33 cellular contexts compared by ENCODE assay signal in genomic region chr18:73218293-73218692, GRCh38.
DNase-seq lines count a peak whose midpoint lies in the region; ATAC-seq and TF ChIP-seq lines count a peak whose summit lies in the region.
"Had no signal": no experiment of that assay in that cellular context is flagged by ENCODE, and none has a peak within 500 bp of the region (broad histone marks: within the 10 kb centered on the region; RNA-seq: fewer than 3 reads in every experiment).

No MANE protein-coding gene starts in this region.

- H3K27ac ChIP-seq in PC-9 (no peak overlapping the region), neural cell (ENCODE audit: low read length) (peak overlapping the region; percentile 6)
- H3K27ac ChIP-seq: 22Rv1; A549; BLaER1; BLaER1 treated with 17β-estradiol and CSF1 and Interleukin-3, amounts not matched to agents 10 nM and 100 nM; C4-2B had no signal

- no peak overlapping the region for H3K4me3 Mint-ChIP-seq in WTC11
- H3K4me3 Mint-ChIP-seq in activated naive CD8-positive, alpha-beta T cell treated with anti-CD3 and anti-CD28 coated beads for 36 hours = no peak overlapping the region
- H3K4me3 Mint-ChIP-seq: B cell; CD14-positive monocyte; CD4-positive, alpha-beta memory T cell; CD4-positive, alpha-beta T cell; CD4-positive, CD25-positive, alpha-beta regulatory T cell; CD8-positive, alpha-beta memory T cell; CD8-positive, alpha-beta T cell had no signal

- H3K79me2 ChIP-seq in PC-9 (ENCODE audit: low read depth) (no peaks in the 10 kb centered on the region), neural cell (replicated peaks; ENCODE audit: insufficient read depth, low read length) (no peaks in the 10 kb centered on the region)

- TF ChIP-seq CTCF in PC-9 (conservative IDR thresholded peaks at IDR 0.05) (no peak), neural cell (IDR thresholded peaks at IDR 0.05; ENCODE audit: poor library complexity, severe bottlenecking) (no peak), WTC11 (IDR thresholded peaks at IDR 0.05) (no peak)

- H3K9me2 ChIP-seq in PC-9 (ENCODE audit: insufficient read depth) (no peaks in the 10 kb centered on the region), neural cell (ENCODE audit: insufficient read depth, low read length) (no peaks in the 10 kb centered on the region)

- peaks cover 22% of the 10 kb centered on the region for H3K36me3 Mint-ChIP-seq in WTC11
- H3K36me3 Mint-ChIP-seq in activated naive CD8-positive, alpha-beta T cell treated with anti-CD3 and anti-CD28 coated beads for 36 hours = no peaks in the 10 kb centered on the region
- H3K36me3 Mint-ChIP-seq: CD14-positive monocyte; CD4-positive, alpha-beta memory T cell; CD4-positive, CD25-positive, alpha-beta regulatory T cell; CD8-positive, alpha-beta memory T cell; CD8-positive, alpha-beta T cell had no signal

- no peak for TF ChIP-seq RAD21 in neural cell (conservative IDR thresholded peaks at IDR 0.05)

- H2AFZ ChIP-seq in PC-9 = no peak overlapping the region
- no peak overlapping the region for H2AFZ ChIP-seq in neural cell (ENCODE audit: low read depth, low read length)

- CTCF ChIA-PET in PC-9 (lab: Charles Lee) = no interaction called here
- CTCF ChIA-PET in WTC11 (lab: Charles Lee) = no interaction called here

- POLR2A ChIA-PET in PC-9 (lab: Charles Lee; ENCODE audit: unreplicated experiment) (no interaction called here), WTC11 (lab: Charles Lee) (no interaction called here)

- H3K27me3 Mint-ChIP-seq in WTC11 (ENCODE audit: low read depth) = peaks cover 2% of the 10 kb centered on the region; the same call in 1 of the 2 replicates
- no peaks in the 10 kb centered on the region for H3K27me3 Mint-ChIP-seq in activated naive CD8-positive, alpha-beta T cell treated with anti-CD3 and anti-CD28 coated beads for 36 hours
- H3K27me3 Mint-ChIP-seq: B cell; CD4-positive, alpha-beta memory T cell; CD4-positive, alpha-beta T cell; CD4-positive, CD25-positive, alpha-beta regulatory T cell; CD8-positive, alpha-beta memory T cell had no signal

- H3K4me1 Mint-ChIP-seq in WTC11 = no peaks in the 10 kb centered on the region
- H3K4me1 Mint-ChIP-seq in activated naive CD8-positive, alpha-beta T cell treated with anti-CD3 and anti-CD28 coated beads for 36 hours = no peaks in the 10 kb centered on the region
- H3K4me1 Mint-ChIP-seq: B cell; CD14-positive monocyte; CD4-positive, alpha-beta memory T cell; CD4-positive, CD25-positive, alpha-beta regulatory T cell; CD8-positive, alpha-beta memory T cell had no signal

- H3K4me3 ChIP-seq in PC-9 (0 out of 2 replicates have a peak overlapping the region, but pooled peaks have one; percentile 3), neural cell (ENCODE audit: low read length) (no peak overlapping the region)
- H3K4me3 ChIP-seq: A549; BLaER1; BLaER1 treated with 17β-estradiol and CSF1 and Interleukin-3, amounts not matched to agents 10 nM and 100 nM had no signal

- H3K9ac ChIP-seq in neural cell (ENCODE audit: low read length) = no peak overlapping the region
- H3K9ac ChIP-seq: BLaER1; BLaER1 treated with 17β-estradiol and CSF1 and Interleukin-3, amounts not matched to agents 10 nM and 100 nM had no signal

- H4K20me1 ChIP-seq in PC-9 (ENCODE audit: insufficient read depth) = no peaks in the 10 kb centered on the region
- H4K20me1 ChIP-seq in neural cell (ENCODE audit: insufficient read depth) = no peaks in the 10 kb centered on the region
- H4K20me1 ChIP-seq: BLaER1; BLaER1 treated with 17β-estradiol and CSF1 and Interleukin-3, amounts not matched to agents 10 nM and 100 nM had no signal

- no peak for ATAC-seq in WTC11
- ATAC-seq: A549; CD8-positive, alpha-beta T cell had no signal

- intact Hi-C loops in PC-9 (cut with micrococcal nuclease; ENCODE audit: unreplicated experiment) = no loop called here

- DNase-seq in PC-9 (no peak), inferior parietal cortex (ENCODE audit: extremely low spot score) (peak; percentile 13), T-helper 2 cell (no peak), WTC11 (ENCODE audit: low spot score) (no peak)
- no peak for DNase-seq in activated naive CD8-positive, alpha-beta T cell treated with anti-CD3 and anti-CD28 coated beads for 36 hours
- DNase-seq: 8988T; ACHN; AML-193; BE2C; C1 segment of cervical spinal cord; Caco-2; Calu3; CD4-positive, alpha-beta memory T cell; CD4-positive, alpha-beta T cell; CD4-positive, CD25-positive, alpha-beta regulatory T cell; CD8-positive, alpha-beta memory T cell; CD8-positive, alpha-beta T cell; COR-L47; DMS 273 treated with DMSO at 0.1 percent for 48 hours; DMS153; DMS53; DMS79; DMS79 treated with DMSO at 0.1 percent for 48 hours; DND-41; EL had no signal

- peaks cover 58% of the 10 kb centered on the region for H3K36me3 ChIP-seq in PC-9 (ENCODE audit: low read depth)
- H3K36me3 ChIP-seq in neural cell (ENCODE audit: insufficient read depth, low read length) = no peaks in the 10 kb centered on the region
- H3K36me3 ChIP-seq: BE2C; BLaER1; BLaER1 treated with 17β-estradiol and CSF1 and Interleukin-3, amounts not matched to agents 10 nM and 100 nM had no signal

- TF ChIP-seq EP300 in neural cell (conservative IDR thresholded peaks at IDR 0.05; ENCODE audit: poor library complexity, severe bottlenecking) = peak; percentile 73

- H3K27me3 ChIP-seq in PC-9 (ENCODE audit: insufficient read depth, low read depth) (no peaks in the 10 kb centered on the region), neural cell (ENCODE audit: insufficient read depth, low read depth, low read length) (no peaks in the 10 kb centered on the region)
- H3K27me3 ChIP-seq: BE2C; BLaER1; BLaER1 treated with 17β-estradiol and CSF1 and Interleukin-3, amounts not matched to agents 10 nM and 100 nM had no signal

- no peaks in the 10 kb centered on the region for H3K4me1 ChIP-seq in PC-9 (replicated peaks; ENCODE audit: insufficient read depth)
- H3K4me1 ChIP-seq: A549; BE2C; BLaER1; BLaER1 treated with 17β-estradiol and CSF1 and Interleukin-3, amounts not matched to agents 10 nM and 100 nM; Caco-2 had no signal

- H3K4me2 ChIP-seq in PC-9 = no peak overlapping the region
- no peak overlapping the region for H3K4me2 ChIP-seq in neural cell (ENCODE audit: low read length)
- H3K4me2 ChIP-seq: A549; BLaER1; BLaER1 treated with 17β-estradiol and CSF1 and Interleukin-3, amounts not matched to agents 10 nM and 100 nM had no signal

- H3F3A ChIP-seq in PC-9 (ENCODE audit: insufficient read depth, low read depth) = peaks cover 4% of the 10 kb centered on the region; the same call in 1 of the 2 replicates
- H3F3A ChIP-seq in neural cell (ENCODE audit: insufficient read depth, low read length, poor library complexity, severe bottlenecking) = no peaks in the 10 kb centered on the region

- no TSS peak for BruUV-seq in PC-9 (replicated peaks; lab: Mats Ljungman, UMichigan)

- H3K9me3 ChIP-seq in PC-9 (ENCODE audit: insufficient read depth, low read depth) (peaks cover 51% of the 10 kb centered on the region), neural cell (ENCODE audit: low read length) (peaks cover 12% of the 10 kb centered on the region)
- H3K9me3 ChIP-seq: BE2C, Caco-2 had no signal

- H3K9me3 Mint-ChIP-seq in WTC11 = peaks cover 48% of the 10 kb centered on the region
- H3K9me3 Mint-ChIP-seq in activated naive CD8-positive, alpha-beta T cell treated with anti-CD3 and anti-CD28 coated beads for 36 hours = peaks cover 23% of the 10 kb centered on the region

- H3K27ac Mint-ChIP-seq in WTC11 = no peak overlapping the region
- no peak overlapping the region for H3K27ac Mint-ChIP-seq in activated naive CD8-positive, alpha-beta T cell treated with anti-CD3 and anti-CD28 coated beads for 36 hours
- H3K27ac Mint-ChIP-seq: B cell; CD14-positive monocyte; CD4-positive, alpha-beta T cell; CD4-positive, CD25-positive, alpha-beta regulatory T cell; CD8-positive, alpha-beta memory T cell; CD8-positive, alpha-beta T cell had no signal

TF ChIP-seq in neural cell, 6 proteins besides CTCF, POLR2A, EP300 and RAD21 (continues in another document):
- peak; percentile 63 for TF ChIP-seq POLR2AphosphoS5 (IDR thresholded peaks at IDR 0.05)
- TF ChIP-seq TAF1 (IDR thresholded peaks at IDR 0.05; ENCODE audit: low read depth) = no peak

TF ChIP-seq in WTC11, 78 proteins besides CTCF, POLR2A, EP300 and RAD21 (continues in another document):
- TF ChIP-seq FOXK1 (CRISPR knock-in tag; IDR thresholded peaks at IDR 0.05) (no peak), KAT7 (CRISPR knock-in tag; IDR thresholded peaks at IDR 0.05; ENCODE audit: borderline replicate concordance) (no peak), ATF1 (CRISPR knock-in tag; IDR thresholded peaks at IDR 0.05) (no peak), ARID4B (CRISPR knock-in tag; IDR thresholded peaks at IDR 0.05; ENCODE audit: borderline replicate concordance) (no peak)
